ENCODE assay signal across 8 cellular contexts in the genomic region with DNA sequence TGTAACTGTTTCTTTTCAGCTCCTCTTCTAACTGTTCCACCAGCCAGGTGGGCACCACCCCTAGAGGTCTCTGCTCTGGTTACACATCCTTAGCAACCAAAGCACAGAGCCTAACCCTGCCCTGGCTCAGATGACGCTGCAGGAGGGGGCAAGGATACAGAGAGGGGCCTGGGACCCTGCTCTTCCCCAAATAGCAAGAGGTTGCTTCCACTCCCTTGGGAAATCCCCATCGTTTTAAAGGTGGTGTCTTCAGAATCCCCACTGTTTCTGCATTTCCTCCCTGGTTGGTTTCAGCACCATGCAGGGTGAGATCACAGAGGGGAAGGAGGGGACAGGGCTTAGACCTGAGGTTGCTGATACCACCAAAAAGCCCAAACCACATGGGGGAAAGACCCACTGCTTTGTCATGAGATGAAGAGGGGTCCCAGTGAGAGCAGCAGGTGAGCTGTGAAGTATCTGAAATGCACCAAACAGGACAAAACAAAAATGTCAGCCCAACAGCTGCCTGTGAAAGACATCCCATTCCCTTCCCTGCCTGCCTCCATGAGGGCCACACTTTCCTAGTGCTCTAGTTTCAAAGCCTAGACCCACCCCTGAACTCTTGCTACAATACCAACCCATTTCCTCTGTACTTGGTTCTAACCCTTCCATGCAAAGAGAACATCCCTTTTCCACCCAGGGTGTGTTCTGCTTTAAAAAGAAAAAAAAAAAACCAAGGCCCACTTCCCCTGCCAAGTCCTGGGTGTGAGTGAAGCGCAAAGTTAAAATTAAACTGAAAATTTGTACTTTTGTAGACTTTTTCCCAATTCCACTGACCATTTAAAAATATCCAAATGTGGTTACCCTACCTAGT. TPM values are rescaled to one million over a fixed set of nuclear protein-coding genes. Genes with fewer than 3 reads are reported as not detected.
DNase-seq lines count a peak whose midpoint lies in the region; ATAC-seq, FAIRE-seq and TF ChIP-seq lines count a peak whose summit lies in the region.

No MANE protein-coding gene starts in this region.

- FAIRE-seq in GM12892 (lab: Jason Lieb, UNC) = peak; percentile 90

- H3K36me3 Mint-ChIP-seq in activated naive CD8-positive, alpha-beta T cell treated with anti-CD3 and anti-CD28 coated beads, Interleukin-2, amount 50 U/mL, for 24 hours (ENCODE audit: low read depth) = peaks cover 24% of the 10 kb centered on the region

- POLR2A ChIA-PET in RWPE1 (lab: Yijun Ruan, JAX; ENCODE audit: low non-redundant PET) = no interaction called here

- H3K9me3 Mint-ChIP-seq in activated naive CD8-positive, alpha-beta T cell treated with anti-CD3 and anti-CD28 coated beads, Interleukin-2, amount 50 U/mL, for 24 hours = no peaks in the 10 kb centered on the region

- no peaks in the 10 kb centered on the region for H3K9me3 ChIP-seq in adrenal gland (replicated peaks in 1 of 3)

- intact Hi-C loops in adrenal gland (cut with DNase I) = no loop called here

- peak overlapping the region; percentile 65 for H3K4me3 Mint-ChIP-seq in activated naive CD8-positive, alpha-beta T cell treated with anti-CD3 and anti-CD28 coated beads, Interleukin-2, amount 50 U/mL, for 24 hours

- DNase-seq in GM12892 (ENCODE audit: insufficient read length) (peak; percentile 48), RWPE1 (ENCODE audit: low spot score) (no peak), H4 (ENCODE audit: low spot score) (no peak), NCI-H345 treated with DMSO at 0.1 percent for 48 hours (lab: John Stamatoyannopoulos, UW; ENCODE audit: unreplicated experiment) (no peak), adrenal gland (no peak)
- peak; percentile 64 for DNase-seq in activated naive CD8-positive, alpha-beta T cell treated with anti-CD3 and anti-CD28 coated beads, Interleukin-2, amount 50 U/mL, for 24 hours
- DNase-seq in stimulated activated CD8-positive, alpha-beta memory T cell treated with anti-CD3 and anti-CD28 coated beads, Interleukin-15, amount 100 ng/mL, for 4 hours (ENCODE audit: low read depth in 2 of 2) = peak; percentile 46 to 51

- H3K27ac Mint-ChIP-seq in activated naive CD8-positive, alpha-beta T cell treated with anti-CD3 and anti-CD28 coated beads, Interleukin-2, amount 50 U/mL, for 24 hours = peak overlapping the region; percentile 91

- TF ChIP-seq POLR2A in GM12892 (IDR thresholded peaks at IDR 0.05; ENCODE audit: low read depth, low read length) (no peak), adrenal gland (IDR thresholded peaks at IDR 0.05) (no peak)

- peak; percentile 71 for ATAC-seq in HG02610 (IDR thresholded peaks at IDR 0.05; ENCODE audit: unreplicated experiment)
- peak; percentile 90 for ATAC-seq in activated naive CD8-positive, alpha-beta T cell treated with anti-CD3 and anti-CD28 coated beads, Interleukin-2, amount 50 U/mL, for 24 hours

- CTCF ChIA-PET in RWPE1 (lab: Yijun Ruan, JAX) = no interaction called here

- peaks cover 0 to 9% of the 10 kb centered on the region in 2 donors for H3K36me3 ChIP-seq in adrenal gland (replicated peaks in 1 of 2)

- H3K4me1 ChIP-seq in adrenal gland (replicated peaks in 1 of 2) = peaks cover 17 to 63% of the 10 kb centered on the region in 2 donors

- H3K27ac ChIP-seq in RWPE1 = peak overlapping the region; percentile 10; the same call in 1 of the 2 replicates
- peak overlapping the region in 2 of 5 donors; percentile 23 to 47 for H3K27ac ChIP-seq in adrenal gland

- no peak overlapping the region for H3K4me3 ChIP-seq in adrenal gland

- TF ChIP-seq CTCF in RWPE1 (conservative IDR thresholded peaks at IDR 0.05; ENCODE audit: low read depth) (no peak), adrenal gland (IDR thresholded peaks at IDR 0.05) (no peak)

- no peaks in the 10 kb centered on the region for H3K27me3 Mint-ChIP-seq in activated naive CD8-positive, alpha-beta T cell treated with anti-CD3 and anti-CD28 coated beads, Interleukin-2, amount 50 U/mL, for 24 hours

- H3K27me3 ChIP-seq in adrenal gland = no peaks in the 10 kb centered on the region

- H3K4me1 Mint-ChIP-seq in activated naive CD8-positive, alpha-beta T cell treated with anti-CD3 and anti-CD28 coated beads, Interleukin-2, amount 50 U/mL, for 24 hours = peaks cover 86% of the 10 kb centered on the region

- 61 to 77% (median 68%) methylated on average over 3 of the region's 3 CpGs for WGBS in adrenal gland, 4 donors

RNA-seq across cellular contexts. Expression of gene ANP32A, which starts 29.0 kb away (rescaled TPM):
- polyA plus RNA-seq in GM12892 (2012; ENCODE audit: missing spikeins) = 261 TPM
- total RNA-seq in H4 (2014; rRNA removed; shearing (Covaris generic)) = 93.6 and 151 TPM in 2 replicates
- 10 to 100 TPM; 45.5 to 92.5 (median 76.8) TPM for total RNA-seq in adrenal gland
- 100 to 1,000 TPM in 1 of 3 donors, 10 to 100 TPM in 2; 44.5 to 170 (median 97.3) TPM for polyA plus RNA-seq in adrenal gland

Comparison
In these comparisons a context has a peak if more than half of its experiments do, and no peak if none do; other contexts are left out.
1. DNase-seq: peak in GM12892 (single experiment), activated naive CD8-positive, alpha-beta T cell treated with anti-CD3 and anti-CD28 coated beads, Interleukin-2, amount 50 U/mL, for 24 hours (single experiment) and stimulated activated CD8-positive, alpha-beta memory T cell treated with anti-CD3 and anti-CD28 coated beads, Interleukin-15, amount 100 ng/mL, for 4 hours (2 of 2); none in RWPE1 (single experiment), H4 (single experiment), NCI-H345 treated with DMSO at 0.1 percent for 48 hours (single experiment) and adrenal gland (0 of 7).